In genomic region chr11:63779044-63779443, GRCh38 we compare ENCODE assay signal across 20 cellular contexts.
"Had no signal": no experiment of that assay in that cellular context is flagged by ENCODE, and none has a peak within 500 bp of the region (broad histone marks: within the 10 kb centered on the region; RNA-seq: fewer than 3 reads in every experiment).

No MANE protein-coding gene starts in this region.

- H3K27me3 ChIP-seq: breast epithelium, right atrium auricular region, suprapubic skin had no signal

- DNase-seq: activated CD4-positive, alpha-beta T cell treated with anti-CD3 and anti-CD28 coated beads, Interleukin-2, amount 10 ng/mL, durations not matched to agents 24 days and 14 days; activated CD4-positive, CD25-positive, alpha-beta regulatory T cell; activated CD8-positive, alpha-beta memory T cell treated with anti-CD3 and anti-CD28 coated beads, Interleukin-2, amount 50 U/mL, for 48 hours; activated naive CD8-positive, alpha-beta T cell treated with anti-CD3 and anti-CD28 coated beads for 36 hours; activated T-cell treated with anti-CD3 and anti-CD28 coated beads, Interleukin-2, amount 50 U/mL, for 72 hours; anterior cingulate cortex; cerebellar nuclear complex; foreskin keratinocyte; glutamatergic neuron; kidney glomerular epithelial cell; left ventricle myocardium superior; mesendoderm; nephron progenitor cell; occipital lobe; small intestine; stimulated activated naive CD8-positive, alpha-beta T cell treated with anti-CD3 and anti-CD28 coated beads, Interleukin-15, Interleukin-2, amounts not matched to agents 100 U/mL and 50 U/mL, for 24 hours; SW 1271 had no signal

- H3K4me1 ChIP-seq: breast epithelium, foreskin keratinocyte, right atrium auricular region, suprapubic skin had no signal

- H3K27ac ChIP-seq: breast epithelium, foreskin keratinocyte, right atrium auricular region, suprapubic skin had no signal

- H3K36me3 ChIP-seq: breast epithelium, right atrium auricular region, suprapubic skin had no signal

- H3K9me3 ChIP-seq: breast epithelium, right atrium auricular region, suprapubic skin had no signal

- H3K4me3 ChIP-seq: breast epithelium, right atrium auricular region, suprapubic skin had no signal
